ENCODE assay signal across 1 cellular context in the genomic region with DNA sequence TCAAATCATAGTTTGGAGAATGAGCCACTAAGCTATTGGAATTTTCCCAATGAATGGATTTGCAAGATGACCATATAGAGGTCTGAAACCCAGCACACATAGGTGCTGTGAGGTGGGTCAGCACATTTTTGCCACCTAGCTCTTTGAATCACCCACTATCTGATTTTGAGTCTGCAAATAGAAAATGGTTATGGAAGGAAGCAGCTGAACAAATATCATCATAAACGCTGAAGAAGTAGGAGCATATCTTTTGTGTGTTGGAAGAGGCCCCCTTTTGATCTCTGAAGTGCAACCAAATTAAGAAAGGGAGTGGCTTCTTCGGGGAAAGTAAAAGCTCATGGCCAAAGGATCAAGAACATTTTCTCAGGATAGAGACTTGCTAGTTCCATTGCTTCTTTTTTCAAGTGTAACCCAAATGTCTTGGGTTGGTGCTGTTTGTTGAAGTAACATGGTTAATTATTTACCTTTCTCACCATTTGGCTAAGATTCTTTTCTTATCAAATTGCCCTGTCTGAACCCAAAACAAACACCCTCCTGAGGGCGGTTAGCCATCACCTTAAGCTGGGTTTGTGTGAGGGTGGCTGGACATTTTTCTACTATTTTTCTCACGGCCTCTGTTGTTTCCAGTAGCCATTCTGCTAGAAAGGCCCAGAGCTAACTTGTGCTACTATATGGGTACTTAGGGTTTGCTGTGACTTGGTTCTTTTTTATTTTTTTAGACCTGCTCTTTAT.
TF ChIP-seq lines count a peak whose summit lies in the region.

No MANE protein-coding gene starts in this region.

TF ChIP-seq in A549, 52 proteins besides CTCF, POLR2A, EP300 and RAD21 (continued from another document):
- TF ChIP-seq, protein P1, sequence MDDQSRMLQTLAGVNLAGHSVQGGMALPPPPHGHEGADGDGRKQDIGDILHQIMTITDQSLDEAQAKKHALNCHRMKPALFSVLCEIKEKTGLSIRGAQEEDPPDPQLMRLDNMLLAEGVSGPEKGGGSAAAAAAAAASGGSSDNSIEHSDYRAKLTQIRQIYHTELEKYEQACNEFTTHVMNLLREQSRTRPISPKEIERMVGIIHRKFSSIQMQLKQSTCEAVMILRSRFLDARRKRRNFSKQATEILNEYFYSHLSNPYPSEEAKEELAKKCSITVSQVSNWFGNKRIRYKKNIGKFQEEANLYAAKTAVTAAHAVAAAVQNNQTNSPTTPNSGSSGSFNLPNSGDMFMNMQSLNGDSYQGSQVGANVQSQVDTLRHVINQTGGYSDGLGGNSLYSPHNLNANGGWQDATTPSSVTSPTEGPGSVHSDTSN (IDR thresholded peaks at IDR 0.05), result no peak
- TF ChIP-seq, protein P2, sequence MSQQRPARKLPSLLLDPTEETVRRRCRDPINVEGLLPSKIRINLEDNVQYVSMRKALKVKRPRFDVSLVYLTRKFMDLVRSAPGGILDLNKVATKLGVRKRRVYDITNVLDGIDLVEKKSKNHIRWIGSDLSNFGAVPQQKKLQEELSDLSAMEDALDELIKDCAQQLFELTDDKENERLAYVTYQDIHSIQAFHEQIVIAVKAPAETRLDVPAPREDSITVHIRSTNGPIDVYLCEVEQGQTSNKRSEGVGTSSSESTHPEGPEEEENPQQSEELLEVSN (IDR thresholded peaks at IDR 0.05; ENCODE audit: borderline replicate concordance, low read depth), result no peak
- TF ChIP-seq POLR2AphosphoS2 (conservative IDR thresholded peaks at IDR 0.05; ENCODE audit: low read length), result no peak
- TF ChIP-seq HOXA7 (CRISPR knock-in tag; IDR thresholded peaks at IDR 0.05), result no peak
- TF ChIP-seq NR3C1 (IDR thresholded peaks at IDR 0.05), result no peak
- TF ChIP-seq NPAS2 (CRISPR knock-in tag; IDR thresholded peaks at IDR 0.05; ENCODE audit: borderline replicate concordance), result no peak
- TF ChIP-seq JUNB (IDR thresholded peaks at IDR 0.05), result no peak
- TF ChIP-seq CBX2 (IDR thresholded peaks at IDR 0.05; ENCODE audit: borderline replicate concordance, low read depth), result no peak
